Comparison of ENCODE assay signal across 8 cellular contexts in genomic region chr12:57518920-57519757, GRCh38. TPM values are rescaled to one million over a fixed set of nuclear protein-coding genes. Genes with fewer than 3 reads are reported as not detected.
DNase-seq lines count a peak whose midpoint lies in the region; ATAC-seq and TF ChIP-seq lines count a peak whose summit lies in the region.

No MANE protein-coding gene starts in this region.

- H3K36me3 ChIP-seq in Panc1 (ENCODE audit: control insufficient read depth, insufficient read depth, low read length) (peaks cover 19% of the 10 kb centered on the region), aorta (ENCODE audit: control insufficient read depth in 1 of 2, insufficient read depth in 2 of 2, low read length in 1 of 2) (peaks cover 0 to 15% of the 10 kb centered on the region in 2 donors)

- CTCF ChIA-PET in Panc1 (lab: Charles Lee), result no interaction called here

- TF ChIP-seq CTCF in Panc1 (IDR thresholded peaks at IDR 0.05) (no peak), dorsolateral prefrontal cortex (IDR thresholded peaks at IDR 0.05 in 54 of 56, conservative IDR thresholded peaks at IDR 0.05 in 2 of 56; ENCODE audit: low read depth in 1 of 56, partially characterized antibody in 56 of 56) (no peak)

- POLR2A ChIA-PET in Panc1 (lab: Charles Lee), result no interaction called here

- WGBS in aorta, 2 donors, result 25 to 26% methylated on average over 7 of the region's 7 CpGs

- H3K27ac ChIP-seq in Panc1 (ENCODE audit: low read length) (peak overlapping the region; percentile 96), dorsolateral prefrontal cortex (peak overlapping the region; percentile 33 to 100 (median 99)), aorta (ENCODE audit: low read depth in 1 of 2, low read length in 2 of 2) (peak overlapping the region in 1 of 2 donors; percentile 93)

- H3K4me3 ChIP-seq in Panc1 (ENCODE audit: low read depth in 2 of 2, low read length in 2 of 2) (peak overlapping the region; percentile 88 to 98), dorsolateral prefrontal cortex (peak overlapping the region; percentile 61 to 100 (median 96)), mononuclear cell (ENCODE audit: low read length) (peak overlapping the region; percentile 97), aorta (ENCODE audit: low read length in 2 of 2) (peak overlapping the region; percentile 89 to 95)

- intact Hi-C loops in Panc1 (cut with micrococcal nuclease; ENCODE audit: unreplicated experiment), result no loop called here
- intact Hi-C loops in dorsolateral prefrontal cortex (cut with DNase I), result loop anchor here in 1 of 2 donors (2.0 kb wide), 1 partner anchor 30 kb away; the partner anchor contains the start of gene MARS1
- intact Hi-C loops in aorta (cut with DNase I), result no loop called here

- H3K9me3 ChIP-seq in Panc1 (ENCODE audit: control insufficient read depth, insufficient read depth, low read depth, low read length) (no peaks in the 10 kb centered on the region), mononuclear cell (ENCODE audit: low read depth, low read length) (no peaks in the 10 kb centered on the region), aorta (ENCODE audit: control insufficient read depth, low read length) (no peaks in the 10 kb centered on the region)

- peaks cover 55% of the 10 kb centered on the region for H3K4me1 ChIP-seq in Panc1 (ENCODE audit: control insufficient read depth, insufficient read depth, low read length)
- H3K4me1 ChIP-seq in mononuclear cell (ENCODE audit: insufficient read depth, low read length), result peaks cover 52% of the 10 kb centered on the region
- peaks cover 1 to 2% of the 10 kb centered on the region in 2 donors for H3K4me1 ChIP-seq in aorta (ENCODE audit: control insufficient read depth in 1 of 2, insufficient read depth in 2 of 2, low read length in 2 of 2)

- in situ Hi-C loops in Panc1 (cut with HindIII; ENCODE audit: low pct_unique_long_range_greater_than_20kb, low sequenced_read_pairs), result no loop called here

- ATAC-seq in Panc1 (no peak), aorta (ENCODE audit: low FRiP score) (no peak), HG03378 (IDR thresholded peaks at IDR 0.05; ENCODE audit: unreplicated experiment) (no peak)
- ATAC-seq in activated CD4-positive, CD25-positive, alpha-beta regulatory T cell treated with anti-CD3 and anti-CD28 coated beads, Interleukin-2, amount 50 U/mL, for 24 hours, result no peak

- BruUV-seq in Panc1 (replicated peaks; lab: Mats Ljungman, UMichigan), result no TSS peak

- no peaks in the 10 kb centered on the region for H3K27me3 ChIP-seq in Panc1 (ENCODE audit: control insufficient read depth, insufficient read depth, low read length)
- H3K27me3 ChIP-seq in dorsolateral prefrontal cortex, result no peaks in the 10 kb centered on the region
- no peaks in the 10 kb centered on the region for H3K27me3 ChIP-seq in mononuclear cell (ENCODE audit: insufficient read depth, low read length)
- no peaks in the 10 kb centered on the region for H3K27me3 ChIP-seq in aorta (ENCODE audit: control insufficient read depth in 1 of 2, insufficient read depth in 2 of 2, low read length in 1 of 2)

- DNase-seq in DMS 273 (lab: John Stamatoyannopoulos, UW; ENCODE audit: unreplicated experiment), result peak; percentile 55
- no peak for DNase-seq in DMS 273 treated with DMSO at 0.1 percent for 48 hours (lab: John Stamatoyannopoulos, UW)
- no peak for DNase-seq in Panc1 (ENCODE audit: low read depth, low spot score)
- no peak for DNase-seq in dorsolateral prefrontal cortex
- peak in 1 of 2 donors; percentile 67 for DNase-seq in aorta

RNA-seq across cellular contexts. Expression of gene DDIT3, which starts 1.2 kb away (rescaled TPM):
- total RNA-seq in Panc1 (2021; ENCODE audit: unreplicated experiment), result 47.2 TPM
- polyA plus RNA-seq in Panc1 (2012; ENCODE audit: insufficient read length), result 24.6 TPM
- total RNA-seq in dorsolateral prefrontal cortex, result 100 to 1,000 TPM in 1 of 120 experiments, 10 to 100 TPM in 119; 17.0 to 102 (median 32.4) TPM
- 130 TPM for total RNA-seq in mononuclear cell
- total RNA-seq in aorta, result 10 to 100 TPM; 24.8 to 29.0 TPM
- polyA plus RNA-seq in aorta, result 10 to 100 TPM; 38.7 to 49.6 TPM

RNA-seq across cellular contexts. Expression of gene MBD6, which starts 3.5 kb away (rescaled TPM):
- 115 TPM for total RNA-seq in Panc1 (2021; ENCODE audit: unreplicated experiment)
- 99.2 TPM for polyA plus RNA-seq in Panc1 (2012; ENCODE audit: insufficient read length)
- total RNA-seq in dorsolateral prefrontal cortex, result 10 to 100 TPM; 24.9 to 78.4 (median 47.8) TPM
- 10.6 TPM for total RNA-seq in mononuclear cell
- 10 to 100 TPM; 65.0 to 77.4 TPM for total RNA-seq in aorta
- 10 to 100 TPM in 1 of 2 donors, 1 to 10 TPM in 1; 7.5 to 73.4 TPM for polyA plus RNA-seq in aorta

RNA-seq across cellular contexts. Expression of gene DCTN2, which starts 27.9 kb away (rescaled TPM):
- 97.6 TPM for total RNA-seq in Panc1 (2021; ENCODE audit: unreplicated experiment)
- polyA plus RNA-seq in Panc1 (2012; ENCODE audit: insufficient read length), result 109 TPM
- 100 to 1,000 TPM; 106 to 224 (median 181) TPM for total RNA-seq in dorsolateral prefrontal cortex
- total RNA-seq in mononuclear cell, result 52.2 TPM
- total RNA-seq in aorta, result 100 to 1,000 TPM; 122 to 128 TPM
- 100 to 1,000 TPM; 138 to 159 TPM for polyA plus RNA-seq in aorta

RNA-seq across cellular contexts. Expression of gene KIF5A, which starts 30.7 kb away (rescaled TPM):
- total RNA-seq in Panc1 (2021; ENCODE audit: unreplicated experiment) (3.0 TPM), dorsolateral prefrontal cortex (1,000 to 10,000 TPM in 27 of 120 experiments, 100 to 1,000 TPM in 93; 272 to 2,157 (median 860) TPM), mononuclear cell (0.21 TPM), aorta (1 to 10 TPM; 1.3 to 3.5 TPM)
- polyA plus RNA-seq in Panc1 (2012; ENCODE audit: insufficient read length), result 3.1 TPM
- polyA plus RNA-seq in aorta, result under 1 TPM; 0.75 to 0.92 TPM

RNA-seq across cellular contexts. Expression of gene MARS1, which starts 31.3 kb away (rescaled TPM):
- total RNA-seq in Panc1 (2021; ENCODE audit: unreplicated experiment) (291 TPM), dorsolateral prefrontal cortex (100 to 1,000 TPM; 134 to 299 (median 183) TPM), mononuclear cell (90.3 TPM), aorta (100 to 1,000 TPM; 117 to 136 TPM)
- 380 TPM for polyA plus RNA-seq in Panc1 (2012; ENCODE audit: insufficient read length)
- 10 to 100 TPM; 34.9 to 95.8 TPM for polyA plus RNA-seq in aorta
